16 cellular contexts compared by ENCODE assay signal in the genomic region with DNA sequence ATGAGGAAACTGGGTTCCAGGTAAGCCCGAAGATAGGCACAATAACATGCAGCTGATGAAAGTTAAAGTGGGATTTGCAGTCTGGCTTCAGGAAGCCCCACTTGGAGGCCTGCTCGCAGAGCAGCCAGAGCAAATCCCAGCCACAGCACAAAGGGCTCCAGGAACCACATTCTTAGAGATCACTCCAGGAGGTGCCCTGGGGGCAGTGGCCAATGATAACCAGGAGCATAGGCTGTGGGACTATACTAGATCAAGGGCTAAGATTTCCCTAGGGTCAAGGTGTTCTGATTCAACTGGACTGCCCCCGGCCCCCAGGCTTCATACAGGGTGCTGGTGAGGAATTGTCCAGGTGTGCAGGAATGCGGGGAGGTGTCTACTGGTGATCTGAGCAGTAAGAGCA.
DNase-seq lines count a peak whose midpoint lies in the region; ATAC-seq and TF ChIP-seq lines count a peak whose summit lies in the region.
"Had no signal": no experiment of that assay in that cellular context is flagged by ENCODE, and none has a peak within 500 bp of the region (broad histone marks: within the 10 kb centered on the region; RNA-seq: fewer than 3 reads in every experiment).

No MANE protein-coding gene starts in this region.

- no peak overlapping the region for H4K8ac ChIP-seq in H9 (replicated peaks; ENCODE audit: insufficient read length, low read depth, low read length)
- H4K8ac ChIP-seq in trophoblast cell (ENCODE audit: low read depth, low read length), result no peak overlapping the region

- no peak overlapping the region for H3K56ac ChIP-seq in H9 (ENCODE audit: insufficient read length, low read depth, low read length)

- H3K4me1 ChIP-seq in H9 (ENCODE audit: insufficient read depth, low read length), result no peaks in the 10 kb centered on the region
- no peaks in the 10 kb centered on the region for H3K4me1 ChIP-seq in trophoblast cell (ENCODE audit: control insufficient read depth in 1 of 2, insufficient read depth in 2 of 2, low read length in 2 of 2)

- H2BK5ac ChIP-seq in H9 (ENCODE audit: insufficient read length, low read length) (no peak overlapping the region), trophoblast cell (ENCODE audit: low read depth, low read length, poor library complexity) (no peak overlapping the region)

- H3K23me2 ChIP-seq in H9 (ENCODE audit: insufficient read length, low read depth, low read length, poor library complexity, severe bottlenecking), result no peaks in the 10 kb centered on the region

- no peak overlapping the region for H2AFZ ChIP-seq in H9 (ENCODE audit: low read length)
- H2AFZ ChIP-seq in trophoblast cell (ENCODE audit: insufficient read depth, low read length, poor library complexity), result no peak overlapping the region
- H2AFZ ChIP-seq: GM23248 had no signal

- H3K79me1 ChIP-seq in H9 (ENCODE audit: insufficient read depth, low read depth, low read length, poor library complexity, severe bottlenecking) (no peaks in the 10 kb centered on the region), trophoblast cell (ENCODE audit: low read length) (no peaks in the 10 kb centered on the region)

- no peaks in the 10 kb centered on the region for H4K20me1 ChIP-seq in H9 (ENCODE audit: control insufficient read depth, insufficient read depth, insufficient read length)

- H2BK12ac ChIP-seq in H9 (ENCODE audit: insufficient read length, low read depth, low read length) (no peak overlapping the region), trophoblast cell (ENCODE audit: low read length) (no peak overlapping the region)

- H2BK120ac ChIP-seq in H9 (ENCODE audit: low read depth, low read length, poor library complexity, severe bottlenecking) (no peak overlapping the region), trophoblast cell (ENCODE audit: insufficient read depth, low read length, poor library complexity) (no peak overlapping the region)

- H3K27ac ChIP-seq in H9 (ENCODE audit: insufficient read length, low read depth, low read length) (no peak overlapping the region), trophoblast cell (ENCODE audit: low read depth, low read length) (no peak overlapping the region)
- H3K27ac ChIP-seq: C4-2B, GM23248 had no signal

- peaks cover 0 to 6% of the 10 kb centered on the region in 2 experiments; a peak in 2 of 5 replicates for H3K9me3 Mint-ChIP-seq in H9
- peaks cover 16% of the 10 kb centered on the region for H3K9me3 Mint-ChIP-seq in WTC11

- H3K27me3 ChIP-seq in H9 (ENCODE audit: insufficient read depth, low read length), result no peaks in the 10 kb centered on the region
- no peaks in the 10 kb centered on the region for H3K27me3 ChIP-seq in trophoblast cell (ENCODE audit: insufficient read depth, low read length)

- no peak overlapping the region for H3K18ac ChIP-seq in H9 (ENCODE audit: insufficient read length, low read depth, low read length)
- no peak overlapping the region for H3K18ac ChIP-seq in trophoblast cell (ENCODE audit: low read length)

- no CpG with 5 or more reads among the region's 4 CpGs for WGBS in H9 (ENCODE audit: extremely low coverage, insufficient read length, low lambda C conversion rate)
- WGBS in trophoblast cell (ENCODE audit: extremely low coverage, insufficient coverage, insufficient read length), result no CpG with 5 or more reads among the region's 4 CpGs

- no peak overlapping the region for H3K4me3 ChIP-seq in trophoblast cell (ENCODE audit: low read depth, low read length)
- H3K4me3 ChIP-seq: GM12878, GM23248 had no signal

- H3K4me1 Mint-ChIP-seq in H9, result peaks cover 16 to 20% of the 10 kb centered on the region in 2 experiments
- peaks cover 24% of the 10 kb centered on the region for H3K4me1 Mint-ChIP-seq in WTC11
- H3K4me1 Mint-ChIP-seq: CD4-positive, alpha-beta memory T cell had no signal

- no peaks in the 10 kb centered on the region for H3K9me3 ChIP-seq in H9 (ENCODE audit: control insufficient read depth, low read depth, low read length)
- peaks cover 1% of the 10 kb centered on the region for H3K9me3 ChIP-seq in trophoblast cell (ENCODE audit: insufficient read depth, low read depth, low read length)

- H3K36me3 Mint-ChIP-seq in H9 (ENCODE audit: insufficient read depth in 1 of 3, low read depth in 3 of 3) (no peaks in the 10 kb centered on the region), WTC11 (peaks cover 6% of the 10 kb centered on the region; the same call in 1 of the 2 replicates)
- H3K36me3 Mint-ChIP-seq: CD4-positive, alpha-beta memory T cell had no signal

- H2BK20ac ChIP-seq in H9 (ENCODE audit: low read depth, low read length, poor library complexity, severe bottlenecking), result no peak overlapping the region

- DNase-seq in H9, result peak; percentile 45
- DNase-seq in WTC11 (ENCODE audit: low spot score), result peak; percentile 31
- peak; percentile 71 for DNase-seq in islet precursor cell
- DNase-seq in trophoblast cell, result peak; percentile 86 to 94
- no peak for DNase-seq in CD1c-positive myeloid dendritic cell (ENCODE audit: extremely low spot score)
- no peak for DNase-seq in hepatic stellate cell (ENCODE audit: low spot score)
- no peak for DNase-seq in NCI-H510A (lab: John Stamatoyannopoulos, UW)
- DNase-seq: AML-193; Calu3; CD4-positive, alpha-beta memory T cell; DMS79 treated with DMSO at 0.1 percent for 48 hours; KG1 had no signal

- H3K27me3 Mint-ChIP-seq in H9 (ENCODE audit: low read depth) (no peaks in the 10 kb centered on the region), WTC11 (ENCODE audit: low read depth) (no peaks in the 10 kb centered on the region; the same call in 1 of the 2 replicates)

- H3K4ac ChIP-seq in H9 (ENCODE audit: low read depth, low read length) (no peak overlapping the region), trophoblast cell (ENCODE audit: low read depth, low read length) (no peak overlapping the region)

- H2AK5ac ChIP-seq in H9 (ENCODE audit: insufficient read length, low read length), result no peak overlapping the region
- H2AK5ac ChIP-seq in trophoblast cell (ENCODE audit: low read length), result no peak overlapping the region

- peak overlapping the region in 2 of 3 experiments; percentile 65 to 85; a peak in 3 of 7 replicates for H3K27ac Mint-ChIP-seq in H9
- no peak overlapping the region for H3K27ac Mint-ChIP-seq in WTC11
- H3K27ac Mint-ChIP-seq: CD4-positive, alpha-beta memory T cell had no signal

- CTCF ChIA-PET in WTC11 (lab: Charles Lee), result interaction anchor here (0.6 to 1.0 kb wide), 3 partner anchors 113 to 1752 kb away, joined by 3 to 4 read pairs (median 3); no protein-coding TSS in a partner anchor

- no peak overlapping the region for H3T11ph ChIP-seq in H9 (ENCODE audit: low read length)

- ATAC-seq in WTC11, result peak; percentile 90
- ATAC-seq in GM18861 (IDR thresholded peaks at IDR 0.05; ENCODE audit: unreplicated experiment), result no peak
- ATAC-seq: GM12878 had no signal

- H3K36me3 ChIP-seq in trophoblast cell (ENCODE audit: control insufficient read depth in 1 of 2, insufficient read depth in 2 of 2, low read length in 2 of 2), result no peaks in the 10 kb centered on the region

- H3K9ac ChIP-seq in H9 (ENCODE audit: extremely low read depth, insufficient read length, low read length) (no peak overlapping the region), trophoblast cell (ENCODE audit: low read length) (no peak overlapping the region)
- H3K9ac ChIP-seq: GM23248 had no signal

- H3K14ac ChIP-seq in H9 (ENCODE audit: insufficient read depth, low read length), result no peak overlapping the region
- H3K14ac ChIP-seq in trophoblast cell (ENCODE audit: low read length), result no peak overlapping the region

- H4K91ac ChIP-seq in H9 (ENCODE audit: insufficient read length, low read depth, low read length) (no peak overlapping the region), trophoblast cell (ENCODE audit: low read depth, low read length) (no peak overlapping the region)

- H4K5ac ChIP-seq in H9 (ENCODE audit: insufficient read length, low read depth, low read length), result no peak overlapping the region

- POLR2A ChIA-PET in WTC11 (lab: Charles Lee), result interaction anchor here (1.0 kb wide), 1 partner anchor 59 kb away, joined by 3 read pairs; no protein-coding TSS in a partner anchor

- no peak overlapping the region for H4K12ac ChIP-seq in trophoblast cell (ENCODE audit: low read depth, low read length)

- no peak overlapping the region for H3K23ac ChIP-seq in H9 (ENCODE audit: insufficient read length, low read depth, low read length)
- no peak overlapping the region for H3K23ac ChIP-seq in trophoblast cell (ENCODE audit: low read length)

- no peak overlapping the region for H2BK15ac ChIP-seq in H9 (ENCODE audit: low read depth, low read length)

- H3K4me2 ChIP-seq in H9 (ENCODE audit: insufficient read depth, insufficient read length, low read length) (no peak overlapping the region), trophoblast cell (ENCODE audit: low read length) (no peak overlapping the region)

- H3K79me2 ChIP-seq in H9 (ENCODE audit: insufficient read depth, low read length) (no peaks in the 10 kb centered on the region), trophoblast cell (ENCODE audit: control insufficient read depth, insufficient read depth, low read length, poor library complexity) (no peaks in the 10 kb centered on the region)

- H3K4me3 Mint-ChIP-seq in H9 (no peak overlapping the region), WTC11 (no peak overlapping the region)
- H3K4me3 Mint-ChIP-seq: CD4-positive, alpha-beta memory T cell had no signal

- TF ChIP-seq CTCF in H9 (conservative IDR thresholded peaks at IDR 0.05), result no peak
- TF ChIP-seq CTCF in WTC11 (IDR thresholded peaks at IDR 0.05), result no peak

TF ChIP-seq in WTC11, 78 proteins besides CTCF, POLR2A, EP300 and RAD21 (continues in another document):
- TF ChIP-seq HMGA2 (CRISPR knock-in tag; IDR thresholded peaks at IDR 0.05) (no peak), STAT6 (CRISPR knock-in tag; conservative IDR thresholded peaks at IDR 0.05; ENCODE audit: low read depth) (no peak), TCF7 (CRISPR knock-in tag; IDR thresholded peaks at IDR 0.05; ENCODE audit: low read depth) (no peak)

Comparison
In these comparisons a context has a peak if more than half of its experiments do, and no peak if none do; other contexts are left out.
1. DNase-seq: peak in H9 (single experiment), WTC11 (single experiment), islet precursor cell (single experiment) and trophoblast cell (2 of 2); none in CD1c-positive myeloid dendritic cell (single experiment), hepatic stellate cell (single experiment) and NCI-H510A (single experiment).